ENCODE assay signal across 10 cellular contexts in the genomic region with DNA sequence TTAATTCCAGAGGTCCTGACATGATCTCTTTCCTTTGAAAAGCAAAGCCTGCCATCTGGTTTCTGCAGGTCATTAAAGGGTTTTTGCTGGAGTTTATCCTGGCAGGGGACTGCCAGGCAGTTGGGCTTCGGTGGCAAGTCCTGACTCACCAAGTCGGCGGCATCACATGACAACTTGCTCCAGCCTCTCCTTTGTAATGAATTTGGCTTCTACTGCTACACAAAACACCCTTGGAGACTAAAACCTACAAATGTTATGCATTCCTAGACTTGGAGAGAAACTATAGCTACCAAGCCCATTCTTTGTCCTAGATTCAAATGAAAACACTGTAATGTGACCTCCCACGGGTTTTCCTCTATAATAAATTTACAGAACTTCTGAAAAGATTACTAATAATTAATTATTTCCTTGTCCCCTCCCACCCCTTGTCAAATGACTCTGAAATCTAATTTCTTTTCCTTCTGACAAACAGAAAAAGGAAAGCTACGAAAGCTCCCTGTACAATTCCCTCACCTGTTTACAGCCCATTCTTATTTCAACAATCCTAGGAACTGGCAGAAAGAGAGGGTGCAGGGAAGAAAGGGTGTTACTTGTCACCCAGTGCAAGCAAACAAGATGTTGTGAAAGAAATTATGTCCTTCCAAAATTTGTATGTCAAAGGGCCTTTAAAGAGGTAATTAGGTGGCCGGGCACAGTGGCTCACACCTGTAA.
A peak's percentile ranks its signal among the peaks of the same experiment; 100 is the strongest.
DNase-seq lines count a peak whose midpoint lies in the region; ATAC-seq and TF ChIP-seq lines count a peak whose summit lies in the region.
"Had no signal": no experiment of that assay in that cellular context is flagged by ENCODE, and none has a peak within 500 bp of the region (broad histone marks: within the 10 kb centered on the region; RNA-seq: fewer than 3 reads in every experiment).

No MANE protein-coding gene starts in this region.

- H3K4me3 ChIP-seq in colonic mucosa (no peak overlapping the region), mesendoderm (ENCODE audit: low read length) (no peak overlapping the region)

- intact Hi-C loops in colonic mucosa (cut with DNase I): no loop called here

- H3K9ac ChIP-seq in colonic mucosa (ENCODE audit: low read depth in 2 of 2, low read length in 2 of 2) (no peak overlapping the region), mesendoderm (ENCODE audit: low read length) (no peak overlapping the region)

- no peak overlapping the region for H2BK5ac ChIP-seq in mesendoderm (ENCODE audit: low read length)

- H3K79me2 ChIP-seq in mesendoderm (ENCODE audit: control insufficient read depth, insufficient read depth, low read length): no peaks in the 10 kb centered on the region

- H3K23ac ChIP-seq in mesendoderm (ENCODE audit: low read length): no peak overlapping the region

- H4K8ac ChIP-seq in mesendoderm (ENCODE audit: low read depth, low read length): no peak overlapping the region

- no peak overlapping the region for H3K56ac ChIP-seq in mesendoderm (ENCODE audit: low read length)

- in situ Hi-C loops in GM13976 (cut with MboI; ENCODE audit: low sequenced_read_pairs, unreplicated experiment): no loop called here

- H3K4me1 ChIP-seq in colonic mucosa (no peaks in the 10 kb centered on the region), mesendoderm (ENCODE audit: control insufficient read depth, low read depth, low read length) (no peaks in the 10 kb centered on the region)

- H2BK120ac ChIP-seq in mesendoderm (ENCODE audit: low read depth, low read length): no peak overlapping the region

- H4K5ac ChIP-seq in mesendoderm (ENCODE audit: low read length): no peak overlapping the region

- H3K27ac ChIP-seq in colonic mucosa (no peak overlapping the region), mesendoderm (ENCODE audit: low read depth, low read length) (no peak overlapping the region)

- H3K36me3 ChIP-seq in colonic mucosa: no peaks in the 10 kb centered on the region
- no peaks in the 10 kb centered on the region for H3K36me3 ChIP-seq in mesendoderm (ENCODE audit: control insufficient read depth, insufficient read depth, low read length)

- no peaks in the 10 kb centered on the region for H3K9me3 ChIP-seq in colonic mucosa

- no peak overlapping the region for H3K4ac ChIP-seq in mesendoderm (ENCODE audit: low read depth, low read length)

- no peak overlapping the region for H3K4me2 ChIP-seq in mesendoderm (ENCODE audit: low read length)

- no peak for ATAC-seq in GM19395 (IDR thresholded peaks at IDR 0.05; ENCODE audit: unreplicated experiment)
- ATAC-seq in GM21786 (IDR thresholded peaks at IDR 0.05; ENCODE audit: unreplicated experiment): no peak
- ATAC-seq in GM18505 (IDR thresholded peaks at IDR 0.05; ENCODE audit: unreplicated experiment): no peak

- no peak overlapping the region for H2BK15ac ChIP-seq in mesendoderm (replicated peaks; ENCODE audit: low read depth)

- no peak overlapping the region for H3K18ac ChIP-seq in mesendoderm (ENCODE audit: low read length)

- no peak for TF ChIP-seq POLR2A in GM18505 (IDR thresholded peaks at IDR 0.05; ENCODE audit: borderline replicate concordance, extremely low read depth, insufficient read depth, insufficient read length)

- no peak overlapping the region for H2AK5ac ChIP-seq in mesendoderm (ENCODE audit: low read length)

- H3K79me1 ChIP-seq in mesendoderm (ENCODE audit: low read length): no peaks in the 10 kb centered on the region

- no CpG with 5 or more reads among the region's 6 CpGs for WGBS in mesendoderm (ENCODE audit: extremely low coverage, insufficient coverage, low lambda C conversion rate)

- DNase-seq in COLO829 (ENCODE audit: low spot score) (peak; percentile 66), NCI-H1694 treated with DMSO at 0.1 percent for 48 hours (lab: John Stamatoyannopoulos, UW) (peak; percentile 49), colonic mucosa (peak; percentile 53), mesendoderm (peak; percentile 64), GM13976 (ENCODE audit: low spot score) (no peak)
- DNase-seq: activated CD4-positive, CD25-positive, alpha-beta regulatory T cell; DND-41 had no signal

- TF ChIP-seq CTCF in colonic mucosa (IDR thresholded peaks at IDR 0.05) (no peak), GM13976 (IDR thresholded peaks at IDR 0.05; ENCODE audit: borderline replicate concordance, control extremely low read depth, extremely low read depth, insufficient read depth, missing control alignments) (no peak)

- H3K27me3 ChIP-seq in colonic mucosa: no peaks in the 10 kb centered on the region
- no peaks in the 10 kb centered on the region for H3K27me3 ChIP-seq in mesendoderm (ENCODE audit: insufficient read depth, low read length, poor library complexity)
